ENCODE assay signal across 25 cellular contexts in genomic region chr5:125291447-125291846, GRCh38.
"Had no signal": no experiment of that assay in that cellular context is flagged by ENCODE, and none has a peak within 500 bp of the region (broad histone marks: within the 10 kb centered on the region; RNA-seq: fewer than 3 reads in every experiment).

No MANE protein-coding gene starts in this region.

- H3K4me3 ChIP-seq: colonic mucosa, gastrocnemius medialis, neural progenitor cell, psoas muscle, suprapubic skin, transverse colon, upper lobe of right lung, uterus had no signal

- H3K36me3 Mint-ChIP-seq: naive thymus-derived CD4-positive, alpha-beta T cell; neural progenitor cell; stimulated activated naive B cell treated with anti-CD40 and anti-IgM and Interleukin-4, amounts not matched to agents 10 μg/mL and 1 μg/mL and 100 μg/mL, for 72 hours had no signal

- H3K27me3 ChIP-seq: colonic mucosa, gastrocnemius medialis, neural progenitor cell, suprapubic skin, transverse colon, upper lobe of right lung, uterus had no signal

- H3K27ac ChIP-seq: colonic mucosa, epithelial cell of prostate, gastrocnemius medialis, neural progenitor cell, psoas muscle, suprapubic skin, transverse colon, upper lobe of right lung, uterus had no signal

- H3K4me3 Mint-ChIP-seq: dendritic cell treated with granulocyte-macrophage colony-stimulating factor and Interleukin-4, amounts not matched to agents 40 ng/mL and 50 ng/mL, for 4 days; endodermal cell; naive thymus-derived CD4-positive, alpha-beta T cell; nephron; neural progenitor cell; stimulated activated naive B cell treated with anti-CD40 and anti-IgM and Interleukin-4, amounts not matched to agents 10 μg/mL and 1 μg/mL and 100 μg/mL, for 72 hours; stimulated activated naive CD8-positive, alpha-beta T cell treated with anti-CD3 and anti-CD28 coated beads, Interleukin-15, Interleukin-2, amounts not matched to agents 100 ng/mL and 50 ng/mL, for 24 hours had no signal

- H3K4me2 ChIP-seq: neural progenitor cell had no signal

- H2AFZ ChIP-seq: neural progenitor cell had no signal

- H3K4me1 ChIP-seq: colonic mucosa, gastrocnemius medialis, suprapubic skin, transverse colon, upper lobe of right lung, uterus had no signal

- H3K9me3 Mint-ChIP-seq: dendritic cell treated with granulocyte-macrophage colony-stimulating factor and Interleukin-4, amounts not matched to agents 40 ng/mL and 50 ng/mL, for 4 days; endodermal cell; nephron; neural progenitor cell; stimulated activated naive B cell treated with anti-CD40 and anti-IgM and Interleukin-4, amounts not matched to agents 10 μg/mL and 1 μg/mL and 100 μg/mL, for 72 hours had no signal

- ATAC-seq: esophagus mucosa; gastrocnemius medialis; naive thymus-derived CD4-positive, alpha-beta T cell; psoas muscle; right cardiac atrium; stimulated activated naive B cell treated with anti-CD40 and anti-IgM and Interleukin-4, amounts not matched to agents 10 μg/mL and 1 μg/mL and 100 μg/mL, for 72 hours; upper lobe of right lung had no signal

- H3K36me3 ChIP-seq: colonic mucosa, gastrocnemius medialis, neural progenitor cell, suprapubic skin, transverse colon, upper lobe of right lung, uterus had no signal

- H3K4me1 Mint-ChIP-seq: naive thymus-derived CD4-positive, alpha-beta T cell had no signal

- H3K27ac Mint-ChIP-seq: dendritic cell treated with granulocyte-macrophage colony-stimulating factor and Interleukin-4, amounts not matched to agents 40 ng/mL and 50 ng/mL, for 4 days; endodermal cell; naive thymus-derived CD4-positive, alpha-beta T cell; neural progenitor cell; stimulated activated naive CD8-positive, alpha-beta T cell treated with anti-CD3 and anti-CD28 coated beads, Interleukin-15, Interleukin-2, amounts not matched to agents 100 ng/mL and 50 ng/mL, for 24 hours had no signal

- H3K27me3 Mint-ChIP-seq: dendritic cell treated with granulocyte-macrophage colony-stimulating factor and Interleukin-4, amounts not matched to agents 40 ng/mL and 50 ng/mL, for 4 days; naive thymus-derived CD4-positive, alpha-beta T cell; stimulated activated naive B cell treated with anti-CD40 and anti-IgM and Interleukin-4, amounts not matched to agents 10 μg/mL and 1 μg/mL and 100 μg/mL, for 72 hours; stimulated activated naive CD8-positive, alpha-beta T cell treated with anti-CD3 and anti-CD28 coated beads, Interleukin-15, Interleukin-2, amounts not matched to agents 100 ng/mL and 50 ng/mL, for 24 hours had no signal

- H3K9me3 ChIP-seq: colonic mucosa, gastrocnemius medialis, psoas muscle, suprapubic skin, transverse colon, upper lobe of right lung, uterus had no signal

- DNase-seq: colonic mucosa; effector CD8-positive, alpha-beta T cell; endodermal cell; foreskin fibroblast; gastrocnemius medialis; head of caudate nucleus; mesendoderm; midbrain; naive thymus-derived CD4-positive, alpha-beta T cell; psoas muscle; right cardiac atrium; small intestine; stimulated activated CD4-positive, alpha-beta T cell treated with anti-CD3 and anti-CD28 coated beads, Interleukin-15, amount 100 ng/mL, for 24 hours; stimulated activated CD4-positive, alpha-beta T cell treated with anti-CD3 and anti-CD28 coated beads, Interleukin-2, amount 100 ng/mL, for 48 hours; stimulated activated naive B cell treated with anti-CD40 and anti-IgM and Interleukin-4, amounts not matched to agents 10 μg/mL and 1 μg/mL and 100 μg/mL, for 72 hours; transverse colon; upper lobe of right lung; uterus had no signal
